24 cellular contexts compared by ENCODE assay signal in the genomic region with DNA sequence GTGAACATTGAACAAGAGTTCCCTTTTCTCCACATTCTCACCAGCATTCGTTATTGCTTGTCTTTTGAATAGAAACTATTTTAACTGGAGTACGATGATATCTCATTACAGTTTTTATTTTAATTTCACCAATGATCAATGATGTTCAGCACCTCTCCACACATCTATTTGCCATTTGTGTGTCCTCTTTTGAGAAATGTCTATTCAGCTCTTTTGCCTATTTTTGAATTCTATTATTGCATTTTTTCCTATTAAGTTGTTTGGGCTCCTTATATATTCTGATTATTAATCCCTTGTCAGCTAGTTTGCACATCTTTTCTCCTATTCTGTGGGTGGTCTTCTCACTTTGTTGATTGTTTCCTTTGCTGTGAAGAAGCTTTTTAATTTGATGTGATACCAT.
DNase-seq lines count a peak whose midpoint lies in the region; ATAC-seq, FAIRE-seq and TF ChIP-seq lines count a peak whose summit lies in the region.
"Had no signal": no experiment of that assay in that cellular context is flagged by ENCODE, and none has a peak within 500 bp of the region (broad histone marks: within the 10 kb centered on the region; RNA-seq: fewer than 3 reads in every experiment).

No MANE protein-coding gene starts in this region.

- H3K4me1 ChIP-seq in HepG2 (ENCODE audit: insufficient read depth, low read length) (no peaks in the 10 kb centered on the region), right lobe of liver (no peaks in the 10 kb centered on the region), Karpas-422 (ENCODE audit: low read length) (no peaks in the 10 kb centered on the region)
- H3K4me1 ChIP-seq: BE2C, BLaER1 had no signal

- no peak for FAIRE-seq in HepG2 (lab: Jason Lieb, UNC)
- FAIRE-seq: GM12878, GM12892, GM18507 had no signal

- TF ChIP-seq EP300 in HepG2 (IDR thresholded peaks at IDR 0.05; ENCODE audit: low read depth in 2 of 2, low read length in 2 of 2) (no peak), HepG2 (CRISPR knock-in tag; IDR thresholded peaks at IDR 0.05; ENCODE audit: borderline replicate concordance) (no peak)

- H3K9me3 ChIP-seq in HepG2 (ENCODE audit: low read length) = no peaks in the 10 kb centered on the region
- H3K9me3 ChIP-seq in right lobe of liver = no peaks in the 10 kb centered on the region
- no peaks in the 10 kb centered on the region for H3K9me3 ChIP-seq in Karpas-422 (ENCODE audit: low read length)
- H3K9me3 ChIP-seq: BE2C had no signal

- 2% methylated on average over 2 of the region's 2 CpGs for WGBS in HepG2 (ENCODE audit: low lambda C conversion rate)
- WGBS in right lobe of liver (ENCODE audit: insufficient coverage, low coverage, low lambda C conversion rate, missing lambda C conversion rate) = 65% methylated on average over 2 of the region's 2 CpGs

- no peak for ATAC-seq in HepG2
- no peak for ATAC-seq in right lobe of liver
- ATAC-seq in activated CD4-positive, CD25-positive, alpha-beta regulatory T cell treated with anti-CD3 and anti-CD28 coated beads, Interleukin-2, amount 50 U/mL, for 24 hours = no peak
- ATAC-seq: GM12878 had no signal

- no TSS peak for BruUV-seq in HepG2 (replicated peaks; lab: Mats Ljungman, UMichigan)

- CTCF ChIA-PET in HepG2 (lab: Yijun Ruan, JAX; ENCODE audit: low intra/inter-chr PET ratio, low total read pairs) = no interaction called here

- H3K4me2 ChIP-seq in HepG2 (ENCODE audit: low read depth, low read length) (no peak overlapping the region), Karpas-422 (ENCODE audit: low read depth, low read length, poor library complexity, severe bottlenecking) (no peak overlapping the region)
- H3K4me2 ChIP-seq: BLaER1 had no signal

- no peaks in the 10 kb centered on the region for H3K36me3 ChIP-seq in HepG2 (replicated peaks in 1 of 2; ENCODE audit: control insufficient read depth in 1 of 2, insufficient read depth in 2 of 2, low read length in 2 of 2)
- H3K36me3 ChIP-seq in right lobe of liver = no peaks in the 10 kb centered on the region
- H3K36me3 ChIP-seq in Karpas-422 (ENCODE audit: insufficient read depth, low read length) = no peaks in the 10 kb centered on the region
- H3K36me3 ChIP-seq: BE2C, BLaER1 had no signal

- DNase-seq in HepG2 (ENCODE audit: low spot score) = no peak
- DNase-seq in right lobe of liver = no peak
- DNase-seq in Karpas-422 = peak; percentile 4
- DNase-seq in foreskin melanocyte = no peak
- DNase-seq: ACHN; BE2C; C1 segment of cervical spinal cord; CD4-positive, alpha-beta memory T cell; CD4-positive, CD25-positive, alpha-beta regulatory T cell; CD8-positive, alpha-beta memory T cell; COR-L47; DMS 273 treated with DMSO at 0.1 percent for 48 hours; DMS153; DMS53; DMS79; DND-41; EL; GDM1 had no signal

- in situ Hi-C loops in HepG2 (cut with HindIII; ENCODE audit: extremely low pct_ligation_motif_present, low pct_unique_long_range_greater_than_20kb) = no loop called here

- TF ChIP-seq POLR2A in HepG2 (IDR thresholded peaks at IDR 0.05; ENCODE audit: insufficient read depth in 1 of 2, low read depth in 2 of 2, low read length in 2 of 2) = no peak
- TF ChIP-seq POLR2A in right lobe of liver (IDR thresholded peaks at IDR 0.05) = no peak

- H3K9me2 ChIP-seq in Karpas-422 (replicated peaks; ENCODE audit: insufficient read depth, low read length) = no peaks in the 10 kb centered on the region

- POLR2A ChIA-PET in HepG2 (lab: Yijun Ruan, JAX) = no interaction called here

- H3K4me3 ChIP-seq in HepG2 (replicated peaks in 1 of 3; ENCODE audit: insufficient read depth in 1 of 3, low read depth in 2 of 3, low read length in 3 of 3) (no peak overlapping the region), right lobe of liver (no peak overlapping the region), Karpas-422 (ENCODE audit: low read length) (no peak overlapping the region)
- H3K4me3 ChIP-seq: BLaER1, GM12878 had no signal

- H3K79me2 ChIP-seq in HepG2 (ENCODE audit: insufficient read depth, low read length) = no peaks in the 10 kb centered on the region
- H3K79me2 ChIP-seq in Karpas-422 (ENCODE audit: low read length) = no peaks in the 10 kb centered on the region

- TF ChIP-seq CTCF in HepG2 (CRISPR knock-in tag; IDR thresholded peaks at IDR 0.05) = no peak
- no peak for TF ChIP-seq CTCF in right lobe of liver (IDR thresholded peaks at IDR 0.05)

- no peak for TF ChIP-seq RAD21 in HepG2 (CRISPR knock-in tag; IDR thresholded peaks at IDR 0.05)

- no peak overlapping the region for H3K9ac ChIP-seq in HepG2 (ENCODE audit: insufficient read depth, low read depth, low read length)
- H3K9ac ChIP-seq in Karpas-422 (ENCODE audit: low read length) = no peak overlapping the region
- H3K9ac ChIP-seq: BLaER1 had no signal

- H2AFZ ChIP-seq in HepG2 (ENCODE audit: low read length) = no peak overlapping the region
- H2AFZ ChIP-seq in Karpas-422 (ENCODE audit: low read length) = no peak overlapping the region

- no peak overlapping the region for H3K27ac ChIP-seq in HepG2 (ENCODE audit: extremely low read length, insufficient read depth, low read length)
- no peak overlapping the region for H3K27ac ChIP-seq in right lobe of liver
- no peak overlapping the region for H3K27ac ChIP-seq in Karpas-422 (ENCODE audit: low read length)
- H3K27ac ChIP-seq: 22Rv1, BLaER1 had no signal

- H4K20me1 ChIP-seq in HepG2 (ENCODE audit: insufficient read depth, low read length) (no peaks in the 10 kb centered on the region), Karpas-422 (ENCODE audit: insufficient read depth, low read depth, low read length) (no peaks in the 10 kb centered on the region)
- H4K20me1 ChIP-seq: BLaER1 had no signal

- intact Hi-C loops in HepG2 (cut with micrococcal nuclease; ENCODE audit: unreplicated experiment) = no loop called here
- intact Hi-C loops in right lobe of liver (cut with DNase I) = no loop called here

- H3K27me3 ChIP-seq in HepG2 (ENCODE audit: control insufficient read depth in 1 of 2, insufficient read depth in 2 of 2, low read length in 2 of 2) = no peaks in the 10 kb centered on the region
- H3K27me3 ChIP-seq in right lobe of liver = no peaks in the 10 kb centered on the region
- no peaks in the 10 kb centered on the region for H3K27me3 ChIP-seq in Karpas-422 (ENCODE audit: low read length)
- H3K27me3 ChIP-seq: BE2C, BLaER1 had no signal

TF ChIP-seq in HepG2, 621 proteins besides CTCF, POLR2A, EP300 and RAD21:
- TF ChIP-seq MAFF (IDR thresholded peaks at IDR 0.05; ENCODE audit: low read depth, low read length) (peak; percentile 72), MAFK (conservative IDR thresholded peaks at IDR 0.05 in 1 of 2, IDR thresholded peaks at IDR 0.05 in 1 of 2; ENCODE audit: low read length in 2 of 2) (peak; percentile 68 to 79), ZNF619 (CRISPR knock-in tag; IDR thresholded peaks at IDR 0.05) (no peak)
- TF ChIP-seq, protein P1, sequence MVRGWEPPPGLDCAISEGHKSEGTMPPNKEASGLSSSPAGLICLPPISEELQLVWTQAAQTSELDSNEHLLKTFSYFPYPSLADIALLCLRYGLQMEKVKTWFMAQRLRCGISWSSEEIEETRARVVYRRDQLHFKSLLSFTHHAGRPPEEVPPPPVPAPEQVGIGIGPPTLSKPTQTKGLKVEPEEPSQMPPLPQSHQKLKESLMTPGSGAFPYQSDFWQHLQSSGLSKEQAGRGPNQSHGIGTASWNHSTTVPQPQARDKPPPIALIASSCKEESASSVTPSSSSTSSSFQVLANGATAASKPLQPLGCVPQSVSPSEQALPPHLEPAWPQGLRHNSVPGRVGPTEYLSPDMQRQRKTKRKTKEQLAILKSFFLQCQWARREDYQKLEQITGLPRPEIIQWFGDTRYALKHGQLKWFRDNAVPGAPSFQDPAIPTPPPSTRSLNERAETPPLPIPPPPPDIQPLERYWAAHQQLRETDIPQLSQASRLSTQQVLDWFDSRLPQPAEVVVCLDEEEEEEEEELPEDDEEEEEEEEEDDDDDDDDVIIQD (CRISPR knock-in tag; IDR thresholded peaks at IDR 0.05; ENCODE audit: low read depth) = no peak
TF ChIP-seq in HepG2: peak in this region for 2.
